Comparison of ENCODE assay signal across 9 cellular contexts in the genomic region with DNA sequence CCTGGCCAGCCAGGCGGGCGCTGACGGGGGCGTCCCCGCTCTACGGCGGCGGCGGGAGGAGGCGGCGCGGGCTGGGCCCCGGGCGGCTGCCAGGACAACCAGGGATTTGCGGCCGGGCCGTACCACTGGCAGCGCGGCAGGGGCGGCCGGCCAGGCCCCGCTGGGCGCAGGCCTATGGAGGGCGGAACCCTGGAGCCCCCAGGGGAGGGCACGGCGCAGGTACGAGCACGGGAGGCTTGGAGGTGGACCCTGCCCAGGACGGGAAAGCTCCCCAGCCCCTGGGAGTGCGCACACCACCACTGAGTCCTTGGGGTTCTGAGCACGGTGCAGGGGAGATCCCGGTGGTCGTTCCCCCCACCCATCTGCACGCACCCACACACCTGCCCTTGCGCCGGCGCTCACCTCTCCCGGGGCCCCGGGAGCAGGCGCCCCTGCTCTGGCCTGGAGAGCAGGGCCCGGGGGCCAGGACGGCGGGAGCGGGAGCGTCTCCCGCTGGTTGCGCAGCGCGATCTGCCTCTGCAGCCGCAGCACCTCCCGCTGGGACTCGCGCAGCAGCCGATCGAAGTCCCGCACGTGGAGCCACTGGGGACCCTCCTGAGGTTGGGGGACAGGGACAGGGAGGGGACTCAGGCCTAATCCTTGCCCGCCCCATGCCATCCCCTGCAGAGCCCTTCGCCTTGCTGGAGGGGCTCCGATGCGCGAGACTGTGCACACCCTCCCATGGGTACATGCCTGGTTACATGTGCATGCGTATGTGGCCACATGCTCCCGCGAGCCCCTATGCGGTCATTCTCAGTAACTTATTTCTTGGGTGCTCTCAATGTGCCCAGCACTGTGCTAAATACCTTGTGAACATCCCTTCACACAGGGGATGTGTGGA. TPM values are rescaled to one million over a fixed set of nuclear protein-coding genes. Genes with fewer than 3 reads are reported as not detected.
A peak's percentile ranks its signal among the peaks of the same experiment; 100 is the strongest.
DNase-seq lines count a peak whose midpoint lies in the region; ATAC-seq and TF ChIP-seq lines count a peak whose summit lies in the region.
"Had no signal": no experiment of that assay in that cellular context is flagged by ENCODE, and none has a peak within 500 bp of the region (broad histone marks: within the 10 kb centered on the region; RNA-seq: fewer than 3 reads in every experiment).

No MANE protein-coding gene starts in this region.

- TF ChIP-seq CTCF in dorsolateral prefrontal cortex (IDR thresholded peaks at IDR 0.05 in 54 of 56, conservative IDR thresholded peaks at IDR 0.05 in 2 of 56; ENCODE audit: low read depth in 1 of 56, partially characterized antibody in 56 of 56) = no peak
- TF ChIP-seq CTCF in mesothelial cell of epicardium (IDR thresholded peaks at IDR 0.05; ENCODE audit: unreplicated experiment) = no peak

- DNase-seq in EL = peak; percentile 31
- peak; percentile 11 for DNase-seq in NCI-H2196 treated with DMSO at 0.1 percent for 48 hours (lab: John Stamatoyannopoulos, UW; ENCODE audit: unreplicated experiment)
- DNase-seq in dorsolateral prefrontal cortex = peak in 3 of 10 donors; percentile 47 to 71 (median 57)
- DNase-seq in mesothelial cell of epicardium (ENCODE audit: low spot score in 2 of 2, unreplicated experiment in 2 of 2) = peak in 1 of 2 experiments; percentile 73
- peak; percentile 67 to 83 for DNase-seq in aorta
- no peak for DNase-seq in HPDE6-E6E7 (ENCODE audit: extremely low spot score)
- no peak for DNase-seq in effector memory CD4-positive, alpha-beta T cell

- peak overlapping the region; percentile 74 for H3K4me3 Mint-ChIP-seq in mesothelial cell of epicardium

- H3K27me3 ChIP-seq in dorsolateral prefrontal cortex = peaks cover 0 to 24% (median 0%) of the 10 kb centered on the region in 45 donors
- no peaks in the 10 kb centered on the region for H3K27me3 ChIP-seq in aorta (ENCODE audit: control insufficient read depth in 1 of 2, insufficient read depth in 2 of 2, low read length in 1 of 2)
- H3K27me3 ChIP-seq in effector memory CD4-positive, alpha-beta T cell (replicated peaks; ENCODE audit: control insufficient read depth, insufficient read depth, low read length, poor library complexity, severe bottlenecking) = no peaks in the 10 kb centered on the region

- intact Hi-C loops in dorsolateral prefrontal cortex (cut with DNase I) = no loop called here
- intact Hi-C loops in aorta (cut with DNase I) = loop anchor here in 1 of 2 donors (5.0 kb wide), 2 partner anchors 33 to 93 kb away; partner anchors contain the start of gene RNF43

- H3K4me3 ChIP-seq in dorsolateral prefrontal cortex = peak overlapping the region; percentile 38 to 80 (median 66)
- H3K4me3 ChIP-seq in aorta (ENCODE audit: low read length in 2 of 2) = peak overlapping the region; percentile 51 to 53
- no peak overlapping the region for H3K4me3 ChIP-seq in effector memory CD4-positive, alpha-beta T cell (ENCODE audit: insufficient read depth, low read depth, low read length, poor library complexity, severe bottlenecking)

- ATAC-seq in aorta (ENCODE audit: low FRiP score) (peak; percentile 70), HG03135 (IDR thresholded peaks at IDR 0.05; ENCODE audit: unreplicated experiment) (no peak)

- H3K9me3 Mint-ChIP-seq in mesothelial cell of epicardium = no peaks in the 10 kb centered on the region

- peak overlapping the region; percentile 61 for H3K27ac Mint-ChIP-seq in mesothelial cell of epicardium

- peaks cover 5% of the 10 kb centered on the region for H3K36me3 Mint-ChIP-seq in mesothelial cell of epicardium

- WGBS in aorta, 2 donors = 4 to 5% methylated on average over 42 to 66 of the region's 66 CpGs

- no peaks in the 10 kb centered on the region for H3K4me1 ChIP-seq in aorta (ENCODE audit: control insufficient read depth in 1 of 2, insufficient read depth in 2 of 2, low read length in 2 of 2)
- peaks cover 21% of the 10 kb centered on the region for H3K4me1 ChIP-seq in effector memory CD4-positive, alpha-beta T cell (ENCODE audit: control insufficient read depth, insufficient read depth, low read length, poor library complexity, severe bottlenecking)

- no peaks in the 10 kb centered on the region for H3K9me3 ChIP-seq in aorta (ENCODE audit: control insufficient read depth, low read length)
- no peaks in the 10 kb centered on the region for H3K9me3 ChIP-seq in effector memory CD4-positive, alpha-beta T cell (ENCODE audit: control insufficient read depth, low read length)

- H3K36me3 ChIP-seq in aorta (ENCODE audit: control insufficient read depth in 1 of 2, insufficient read depth in 2 of 2, low read length in 1 of 2) = no peaks in the 10 kb centered on the region
- no peaks in the 10 kb centered on the region for H3K36me3 ChIP-seq in effector memory CD4-positive, alpha-beta T cell (ENCODE audit: control insufficient read depth, insufficient read depth, low read length)

- H3K27ac ChIP-seq in dorsolateral prefrontal cortex = peak overlapping the region in 52 of 59 donors; percentile 7 to 92 (median 76)
- H3K27ac ChIP-seq in aorta (ENCODE audit: low read depth in 1 of 2, low read length in 2 of 2) = no peak overlapping the region
- H3K27ac ChIP-seq in effector memory CD4-positive, alpha-beta T cell (ENCODE audit: insufficient read depth, low read length, poor library complexity, severe bottlenecking) = no peak overlapping the region

- no peaks in the 10 kb centered on the region for H3K27me3 Mint-ChIP-seq in mesothelial cell of epicardium (ENCODE audit: low read depth)

- H3K4me1 Mint-ChIP-seq in mesothelial cell of epicardium = peaks cover 25% of the 10 kb centered on the region

RNA-seq across cellular contexts. Expression of gene TSPOAP1, which starts 3.9 kb away (rescaled TPM):
- total RNA-seq in dorsolateral prefrontal cortex (100 to 1,000 TPM in 109 of 120 experiments, 10 to 100 TPM in 11; 44.2 to 218 (median 128) TPM), mesothelial cell of epicardium (87.2 to 88.8 TPM (median 88.4 TPM) in 3 replicates), aorta (10 to 100 TPM in 1 of 2 donors, 1 to 10 TPM in 1; 9.0 to 21.0 TPM)
- polyA plus RNA-seq in aorta = 10 to 100 TPM in 1 of 2 donors, 1 to 10 TPM in 1; 4.3 to 46.7 TPM

RNA-seq across cellular contexts. Expression of gene SUPT4H1, which starts 27.4 kb away (rescaled TPM):
- total RNA-seq in dorsolateral prefrontal cortex (10 to 100 TPM; 34.1 to 73.3 (median 52.1) TPM), mesothelial cell of epicardium (76.8 to 90.7 TPM (median 86.6 TPM) in 3 replicates), aorta (10 to 100 TPM; 38.4 to 56.3 TPM)
- polyA plus RNA-seq in aorta = 10 to 100 TPM; 69.1 to 78.2 TPM

RNA-seq across cellular contexts. Expression of gene MPO, which starts 43.9 kb away (rescaled TPM):
- total RNA-seq in dorsolateral prefrontal cortex (1 to 10 TPM in 85 of 120 experiments, under 1 TPM in 35; 0.24 to 8.7 (median 1.6) TPM), mesothelial cell of epicardium (not detected in 3 replicates), aorta (under 1 TPM; 0.26 to 0.63 TPM)
- polyA plus RNA-seq in aorta = under 1 TPM; 0.18 to 0.38 TPM
- total RNA-seq: lung microvascular endothelial cell had no signal

Comparison
In these comparisons a context has a peak if more than half of its experiments do, and no peak if none do; other contexts are left out.
1. DNase-seq: peak in EL (single experiment), NCI-H2196 treated with DMSO at 0.1 percent for 48 hours (single experiment) and aorta (2 of 2); none in HPDE6-E6E7 (single experiment) and effector memory CD4-positive, alpha-beta T cell (0 of 3).
2. H3K27ac ChIP-seq: peak in dorsolateral prefrontal cortex (52 of 59); none in aorta (0 of 2) and effector memory CD4-positive, alpha-beta T cell (single experiment).